10 cellular contexts compared by ENCODE assay signal in the genomic region with DNA sequence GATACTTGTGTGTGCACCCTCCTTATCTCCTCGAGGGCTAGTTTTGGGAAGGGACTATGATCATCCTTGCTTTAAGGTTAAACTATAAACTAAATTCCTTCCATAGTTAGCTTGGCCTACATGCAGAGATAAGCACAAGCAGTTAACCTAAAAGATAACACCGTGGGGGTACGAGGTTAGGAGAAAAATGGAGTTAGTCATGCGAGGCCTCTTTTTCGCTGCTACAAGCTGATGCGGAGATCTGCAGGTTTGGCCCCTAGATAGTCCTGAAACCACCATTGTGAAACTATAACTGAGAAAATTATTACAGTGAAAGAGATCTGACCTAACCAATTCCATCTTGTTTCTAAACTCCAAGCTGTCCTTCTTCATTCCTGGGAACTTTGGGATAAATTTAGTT.
"Had no signal": no experiment of that assay in that cellular context is flagged by ENCODE, and none has a peak within 500 bp of the region (broad histone marks: within the 10 kb centered on the region; RNA-seq: fewer than 3 reads in every experiment).

No MANE protein-coding gene starts in this region.

- H3K27ac ChIP-seq: GM23248, KMS-11 had no signal

- H3K4me3 ChIP-seq: GM23248 had no signal

- H3K9me3 Mint-ChIP-seq: H9 had no signal

- FAIRE-seq: H1, H54, HTR-8/SVneo had no signal

- H3K4me3 Mint-ChIP-seq: H9 had no signal

- H3K4me2 ChIP-seq: KMS-11 had no signal

- H2AFZ ChIP-seq: GM23248 had no signal

- H3K27ac Mint-ChIP-seq: H9 had no signal

- H3K9ac ChIP-seq: GM23248, KMS-11 had no signal

- DNase-seq: GM23248, H9, HCEC 1CT, IMR-90, Karpas-422, KBM-7 had no signal
